Comparison of ENCODE assay signal across 20 cellular contexts in genomic region chr4:105276361-105276760, GRCh38.
"Had no signal": no experiment of that assay in that cellular context is flagged by ENCODE, and none has a peak within 500 bp of the region (broad histone marks: within the 10 kb centered on the region; RNA-seq: fewer than 3 reads in every experiment).

No MANE protein-coding gene starts in this region.

- H3K9me3 ChIP-seq: Peyer's patch, SJSA1 had no signal

- ATAC-seq: activated CD8-positive, alpha-beta memory T cell treated with anti-CD3 and anti-CD28 coated beads, Interleukin-2, amount 10 ng/mL, durations not matched to agents 7 days and 5 days; SK-N-SH treated with all-trans-retinoic acid at 6 μM for 48 hours had no signal

- H3K4me3 ChIP-seq: Peyer's patch, SJSA1 had no signal

- H3K9me3 Mint-ChIP-seq: activated naive CD4-positive, alpha-beta T cell treated with anti-CD3 and anti-CD28 coated beads, Interleukin-2, amount 50 U/mL, for 24 hours; activated T-cell treated with anti-CD3 and anti-CD28 coated beads, Interleukin-2, amount 50 U/mL, for 4 hours had no signal

- H3K27me3 ChIP-seq: brain microvascular endothelial cell, Peyer's patch, SJSA1 had no signal

- H3K4me2 ChIP-seq: KMS-11 had no signal

- H3K27ac ChIP-seq: brain microvascular endothelial cell, KMS-11, Peyer's patch, RWPE1, SJSA1 had no signal

- H3K27ac Mint-ChIP-seq: activated CD8-positive, alpha-beta memory T cell treated with anti-CD3 and anti-CD28 coated beads, Interleukin-2, amount 10 ng/mL, durations not matched to agents 7 days and 5 days; activated naive CD4-positive, alpha-beta T cell treated with anti-CD3 and anti-CD28 coated beads, Interleukin-2, amount 50 U/mL, for 24 hours had no signal

- H3K9ac ChIP-seq: KMS-11 had no signal

- DNase-seq: activated CD4-positive, alpha-beta T cell treated with anti-CD3 and anti-CD28 coated beads for 4 hours; activated CD8-positive, alpha-beta memory T cell treated with anti-CD3 and anti-CD28 coated beads, Interleukin-2, amount 10 ng/mL, durations not matched to agents 7 days and 5 days; activated effector memory CD4-positive, alpha-beta T cell treated with Interleukin-2 at 50 U/mL for 16 hours; activated naive CD4-positive, alpha-beta T cell; activated T-cell treated with anti-CD3 and anti-CD28 coated beads, Interleukin-2, amount 50 U/mL, for 4 hours; amygdala; brain microvascular endothelial cell; caudate nucleus; NCI-H1105; NCI-H1436 treated with DMSO at 0.1 percent for 48 hours; NCI-H187; NCI-H2081; Peyer's patch; SHP77; SW 1271 had no signal

- H3K4me3 Mint-ChIP-seq: activated CD8-positive, alpha-beta memory T cell treated with anti-CD3 and anti-CD28 coated beads, Interleukin-2, amount 10 ng/mL, durations not matched to agents 7 days and 5 days; activated naive CD4-positive, alpha-beta T cell treated with anti-CD3 and anti-CD28 coated beads, Interleukin-2, amount 50 U/mL, for 24 hours; activated T-cell treated with anti-CD3 and anti-CD28 coated beads, Interleukin-2, amount 50 U/mL, for 4 hours had no signal

- H3K4me1 ChIP-seq: Peyer's patch had no signal

- H3K27me3 Mint-ChIP-seq: activated CD8-positive, alpha-beta memory T cell treated with anti-CD3 and anti-CD28 coated beads, Interleukin-2, amount 10 ng/mL, durations not matched to agents 7 days and 5 days; activated naive CD4-positive, alpha-beta T cell treated with anti-CD3 and anti-CD28 coated beads, Interleukin-2, amount 50 U/mL, for 24 hours had no signal
